ENCODE assay signal across 8 cellular contexts in the genomic region with DNA sequence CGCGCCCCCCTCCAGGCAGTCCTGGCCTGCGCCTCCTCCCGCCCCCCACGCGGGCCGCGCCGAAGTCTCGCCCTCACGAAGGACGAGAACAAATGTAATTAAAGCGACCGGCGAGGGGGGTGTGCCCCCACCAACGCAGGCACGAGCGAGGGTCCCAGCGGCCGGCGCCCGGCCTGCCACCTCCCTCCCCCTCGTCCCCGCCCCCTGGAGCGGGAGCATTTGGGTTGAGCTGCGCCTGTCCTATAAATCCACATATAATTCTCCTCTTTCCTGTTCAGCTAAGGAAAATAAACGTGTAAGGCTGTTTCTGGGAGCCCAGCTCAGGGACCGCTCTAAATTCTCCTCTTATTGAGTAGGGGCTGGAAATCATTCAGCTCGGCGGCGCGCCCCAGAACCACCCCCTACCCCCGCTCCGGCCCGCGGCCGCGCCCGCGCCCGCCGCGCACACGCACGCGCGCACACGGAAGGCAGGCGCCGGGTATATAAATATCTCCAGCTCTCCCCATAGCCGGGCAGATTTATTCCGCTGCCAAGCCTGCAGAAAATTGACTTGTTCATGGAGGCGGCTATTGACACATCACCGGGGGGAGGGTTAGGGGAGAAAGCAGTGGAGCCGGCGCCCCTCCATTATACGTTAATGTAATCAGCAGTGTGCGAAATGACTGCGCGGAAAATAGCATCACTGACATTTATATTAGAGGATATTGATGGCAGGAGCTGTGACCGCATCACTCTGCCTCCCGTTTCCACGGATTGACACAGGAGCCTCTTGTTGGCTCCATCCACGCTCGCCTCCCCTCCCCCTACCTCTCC.
DNase-seq lines count a peak whose midpoint lies in the region; ATAC-seq and TF ChIP-seq lines count a peak whose summit lies in the region.

No MANE protein-coding gene starts in this region.

- H3K27me3 Mint-ChIP-seq in activated CD4-positive, alpha-beta T cell treated with anti-CD3 and anti-CD28 coated beads for 36 hours, result peaks cover 60% of the 10 kb centered on the region
- peaks cover 80% of the 10 kb centered on the region for H3K27me3 Mint-ChIP-seq in neural crest cell (ENCODE audit: low read depth)

- H3K4me1 Mint-ChIP-seq in activated CD4-positive, alpha-beta T cell treated with anti-CD3 and anti-CD28 coated beads for 36 hours, result peaks cover 3% of the 10 kb centered on the region
- H3K4me1 Mint-ChIP-seq in neural crest cell, result peaks cover 47% of the 10 kb centered on the region

- H3K4me2 ChIP-seq in fibroblast of lung (ENCODE audit: extremely low read depth, insufficient read depth, low read length), result peak overlapping the region; percentile 82

- no peaks in the 10 kb centered on the region for H3K9me3 ChIP-seq in fibroblast of lung (ENCODE audit: control insufficient read depth, insufficient read depth, low read depth, low read length)

- intact Hi-C loops in activated CD4-positive, alpha-beta T cell treated with anti-CD3 and anti-CD28 coated beads for 36 hours (cut with DNase I, micrococcal nuclease), result loop anchor here in 1 of 2 experiments (5.0 kb wide), 1 partner anchor 130 kb away; no protein-coding TSS in a partner anchor

- H3K4me3 ChIP-seq in fibroblast of lung (replicated peaks in 1 of 4; ENCODE audit: control extremely low read depth in 1 of 4, insufficient read depth in 1 of 4, low read depth in 3 of 4, low read length in 4 of 4), result peak overlapping the region; percentile 14 to 57 (median 40)

- DNase-seq in activated CD4-positive, alpha-beta T cell treated with anti-CD3 and anti-CD28 coated beads for 36 hours, result peak; percentile 39
- no peak for DNase-seq in activated CD4-positive, alpha-beta T cell treated with anti-CD3 and anti-CD28 coated beads, Interleukin-2, amount 50 U/mL, for 1 hour
- peak; percentile 79 for DNase-seq in SK-N-DZ (ENCODE audit: low spot score)
- DNase-seq in fibroblast of lung (ENCODE audit: low read depth in 2 of 2), result peak in 1 of 2 donors; percentile 10
- DNase-seq in neural crest cell (ENCODE audit: low read depth, low spot score), result peak; percentile 31
- no peak for DNase-seq in NK-92 treated with Interleukin-12 subunit alpha and Interleukin-12 subunit beta, amount 100 ng/mL, for 24 hours (lab: John Stamatoyannopoulos, UW)
- no peak for DNase-seq in activated CD8-positive, alpha-beta memory T cell treated with anti-CD3 and anti-CD28 coated beads, Interleukin-2, amount 50 U/mL, for 4 hours

- H3K27ac Mint-ChIP-seq in activated CD4-positive, alpha-beta T cell treated with anti-CD3 and anti-CD28 coated beads for 36 hours, result no peak overlapping the region
- no peak overlapping the region for H3K27ac Mint-ChIP-seq in neural crest cell (ENCODE audit: unreplicated experiment)

- H3K9me3 Mint-ChIP-seq in activated CD4-positive, alpha-beta T cell treated with anti-CD3 and anti-CD28 coated beads for 36 hours (ENCODE audit: low read depth), result no peaks in the 10 kb centered on the region
- H3K9me3 Mint-ChIP-seq in neural crest cell, result no peaks in the 10 kb centered on the region

- POLR2A ChIA-PET in activated CD4-positive, alpha-beta T cell treated with anti-CD3 and anti-CD28 coated beads for 36 hours (lab: Charles Lee), result no interaction called here

- no peak overlapping the region for H3K27ac ChIP-seq in fibroblast of lung (ENCODE audit: insufficient read depth, low read length)

- H4K20me1 ChIP-seq in fibroblast of lung (ENCODE audit: control insufficient read depth, extremely low read depth, insufficient read depth, low read length), result no peaks in the 10 kb centered on the region

- H3K27me3 ChIP-seq in fibroblast of lung (ENCODE audit: control insufficient read depth, insufficient read depth, low read length), result peaks cover 34% of the 10 kb centered on the region

- H3K79me2 ChIP-seq in fibroblast of lung (ENCODE audit: control insufficient read depth, insufficient read depth, low read length), result no peaks in the 10 kb centered on the region

- no peaks in the 10 kb centered on the region for H3K36me3 ChIP-seq in fibroblast of lung (ENCODE audit: control insufficient read depth, insufficient read depth, low read length)

- H3K4me1 ChIP-seq in fibroblast of lung (ENCODE audit: control insufficient read depth, extremely low read depth, insufficient read depth, low read length), result no peaks in the 10 kb centered on the region

- CTCF ChIA-PET in activated CD4-positive, alpha-beta T cell treated with anti-CD3 and anti-CD28 coated beads for 36 hours (lab: Charles Lee), result interaction anchor here (0.6 to 8.0 kb wide), 17 partner anchors 10 to 468 kb away, joined by 3 to 69 read pairs (median 5); no protein-coding TSS in a partner anchor

- peak; percentile 43 for ATAC-seq in activated CD4-positive, alpha-beta T cell treated with anti-CD3 and anti-CD28 coated beads for 36 hours
- ATAC-seq in GM19463 (IDR thresholded peaks at IDR 0.05; ENCODE audit: unreplicated experiment), result no peak

- TF ChIP-seq CTCF in fibroblast of lung (conservative IDR thresholded peaks at IDR 0.05 in 1 of 2, IDR thresholded peaks at IDR 0.05 in 1 of 2; ENCODE audit: low read depth in 1 of 2, low read length in 2 of 2), result no peak
- no peak for TF ChIP-seq CTCF in neural crest cell (conservative IDR thresholded peaks at IDR 0.05)

- no peaks in the 10 kb centered on the region for H3K36me3 Mint-ChIP-seq in activated CD4-positive, alpha-beta T cell treated with anti-CD3 and anti-CD28 coated beads for 36 hours (ENCODE audit: low read depth)
- no peaks in the 10 kb centered on the region for H3K36me3 Mint-ChIP-seq in neural crest cell (ENCODE audit: low read depth)

- H3K4me3 Mint-ChIP-seq in activated CD4-positive, alpha-beta T cell treated with anti-CD3 and anti-CD28 coated beads for 36 hours, result peak overlapping the region; percentile 56
- peak overlapping the region; percentile 95 for H3K4me3 Mint-ChIP-seq in neural crest cell

- no peak overlapping the region for H2AFZ ChIP-seq in fibroblast of lung (ENCODE audit: low read length)

- no peak overlapping the region for H3K9ac ChIP-seq in fibroblast of lung (ENCODE audit: insufficient read depth, low read length)

Comparison
In these comparisons a context has a peak if more than half of its experiments do, and no peak if none do; other contexts are left out.
1. DNase-seq: peak in activated CD4-positive, alpha-beta T cell treated with anti-CD3 and anti-CD28 coated beads for 36 hours (single experiment), SK-N-DZ (single experiment) and neural crest cell (single experiment); none in activated CD4-positive, alpha-beta T cell treated with anti-CD3 and anti-CD28 coated beads, Interleukin-2, amount 50 U/mL, for 1 hour (single experiment), NK-92 treated with Interleukin-12 subunit alpha and Interleukin-12 subunit beta, amount 100 ng/mL, for 24 hours (single experiment) and activated CD8-positive, alpha-beta memory T cell treated with anti-CD3 and anti-CD28 coated beads, Interleukin-2, amount 50 U/mL, for 4 hours (single experiment).